ENCODE assay signal across 9 cellular contexts in the genomic region with DNA sequence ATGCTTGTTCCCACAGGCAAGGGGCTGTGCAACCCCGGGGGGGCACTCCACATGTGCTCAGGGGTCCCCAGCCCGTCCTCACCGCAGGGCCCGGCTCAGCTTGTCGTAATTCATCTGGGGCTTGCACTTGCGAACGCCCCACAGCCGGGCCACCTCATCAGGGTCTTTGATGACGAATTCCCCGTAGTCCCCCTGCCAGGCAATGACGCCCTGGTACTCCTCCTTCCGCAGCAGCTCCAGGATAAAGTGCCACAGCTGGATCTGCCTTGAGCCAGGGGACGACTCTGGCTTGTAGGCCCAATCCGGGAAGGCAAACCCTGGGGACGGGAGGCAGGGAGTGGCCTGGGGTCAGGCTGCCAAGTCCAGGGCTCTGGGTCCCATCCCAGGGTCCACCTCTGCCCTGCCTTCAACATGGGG. TPM values are rescaled to one million over a fixed set of nuclear protein-coding genes. Genes with fewer than 3 reads are reported as not detected.
DNase-seq lines count a peak whose midpoint lies in the region; ATAC-seq and TF ChIP-seq lines count a peak whose summit lies in the region.
"Had no signal": no experiment of that assay in that cellular context is flagged by ENCODE, and none has a peak within 500 bp of the region (broad histone marks: within the 10 kb centered on the region; RNA-seq: fewer than 3 reads in every experiment).

No MANE protein-coding gene starts in this region.

- no peak overlapping the region for H3K4me3 ChIP-seq in CD8-positive, alpha-beta T cell (ENCODE audit: low read depth, low read length)
- peak overlapping the region in 6 of 10 donors; percentile 19 to 100 (median 66) for H3K4me3 ChIP-seq in heart right ventricle
- peak overlapping the region in 2 of 4 donors; percentile 5 to 36 for H3K4me3 ChIP-seq in gastrocnemius medialis

- 33 to 34% methylated on average over 15 of the region's 15 CpGs for WGBS in heart right ventricle, 2 donors

- intact Hi-C loops in CD8-positive, alpha-beta T cell (cut with DNase I, micrococcal nuclease): no loop called here
- intact Hi-C loops in activated T-helper 1 cell treated with anti-CD3 and anti-CD28 coated beads, Interleukin-12 subunit alpha, Interleukin-12 subunit beta, Interleukin-2, Interleukin-4 antibody, amounts not matched to agents 30 ng/mL and 10 ng/mL and 1 ng/mL, durations not matched to agents 14 hours and 24 hours and 36 hours (cut with micrococcal nuclease): no loop called here
- intact Hi-C loops in heart right ventricle (cut with DNase I) (no loop called here), gastrocnemius medialis (cut with DNase I; ENCODE audit: low total_unique reads) (no loop called here)

- no peaks in the 10 kb centered on the region for H3K9me3 ChIP-seq in CD8-positive, alpha-beta T cell (ENCODE audit: low read length)
- H3K9me3 ChIP-seq in heart right ventricle (no peaks in the 10 kb centered on the region), gastrocnemius medialis (no peaks in the 10 kb centered on the region)

- peaks cover 34% of the 10 kb centered on the region for H3K4me1 ChIP-seq in CD8-positive, alpha-beta T cell (ENCODE audit: insufficient read depth, low read length)
- H3K4me1 ChIP-seq in heart right ventricle (peaks cover 42 to 79% (median 69%) of the 10 kb centered on the region in 9 donors), gastrocnemius medialis (peaks cover 36 to 38% of the 10 kb centered on the region in 2 donors)

- TF ChIP-seq CTCF in CD8-positive, alpha-beta T cell (IDR thresholded peaks at IDR 0.05): no peak
- TF ChIP-seq CTCF in heart right ventricle (IDR thresholded peaks at IDR 0.05) (no peak), gastrocnemius medialis (IDR thresholded peaks at IDR 0.05 in 4 of 5, conservative IDR thresholded peaks at IDR 0.05 in 1 of 5) (no peak)

- POLR2A ChIA-PET in CD8-positive, alpha-beta T cell (lab: Charles Lee): interaction anchor here (1.1 kb wide), 1 partner anchor 19 kb away, joined by 3 read pairs; the partner anchor contains the start of gene CIC

- H3K27me3 Mint-ChIP-seq in CD8-positive, alpha-beta T cell (ENCODE audit: low read depth): no peaks in the 10 kb centered on the region
- no peaks in the 10 kb centered on the region for H3K27me3 Mint-ChIP-seq in activated T-helper 1 cell treated with anti-CD3 and anti-CD28 coated beads, Interleukin-12 subunit alpha, Interleukin-12 subunit beta, Interleukin-2, Interleukin-4 antibody, amounts not matched to agents 30 ng/mL and 10 ng/mL and 1 ng/mL, durations not matched to agents 14 hours and 24 hours and 36 hours (ENCODE audit: insufficient read depth)

- ATAC-seq in CD8-positive, alpha-beta T cell: no peak
- ATAC-seq in heart right ventricle (no peak), gastrocnemius medialis (no peak), GM21619 (IDR thresholded peaks at IDR 0.05; ENCODE audit: unreplicated experiment) (no peak)

- CTCF ChIA-PET in CD8-positive, alpha-beta T cell (lab: Charles Lee): interaction anchor here (1.9 to 2.8 kb wide), 4 partner anchors 29 to 141 kb away, joined by 5 to 11 read pairs (median 8); partner anchors contain the start of gene POU2F2

- TF ChIP-seq POLR2A in gastrocnemius medialis (IDR thresholded peaks at IDR 0.05): no peak

- no peaks in the 10 kb centered on the region for H3K9me3 Mint-ChIP-seq in CD8-positive, alpha-beta T cell
- no peaks in the 10 kb centered on the region for H3K9me3 Mint-ChIP-seq in activated T-helper 1 cell treated with anti-CD3 and anti-CD28 coated beads, Interleukin-12 subunit alpha, Interleukin-12 subunit beta, Interleukin-2, Interleukin-4 antibody, amounts not matched to agents 30 ng/mL and 10 ng/mL and 1 ng/mL, durations not matched to agents 14 hours and 24 hours and 36 hours

- H3K36me3 Mint-ChIP-seq in CD8-positive, alpha-beta T cell: peaks cover 12% of the 10 kb centered on the region
- H3K36me3 Mint-ChIP-seq in activated T-helper 1 cell treated with anti-CD3 and anti-CD28 coated beads, Interleukin-12 subunit alpha, Interleukin-12 subunit beta, Interleukin-2, Interleukin-4 antibody, amounts not matched to agents 30 ng/mL and 10 ng/mL and 1 ng/mL, durations not matched to agents 14 hours and 24 hours and 36 hours (ENCODE audit: low read depth): peaks cover 11% of the 10 kb centered on the region

- in situ Hi-C loops in gastrocnemius medialis (cut with MboI; ENCODE audit: low sequenced_read_pairs in 4 of 4): no loop called here

- H3K4me1 Mint-ChIP-seq in CD8-positive, alpha-beta T cell (ENCODE audit: low read depth): peaks cover 33% of the 10 kb centered on the region
- H3K4me1 Mint-ChIP-seq in activated T-helper 1 cell treated with anti-CD3 and anti-CD28 coated beads, Interleukin-12 subunit alpha, Interleukin-12 subunit beta, Interleukin-2, Interleukin-4 antibody, amounts not matched to agents 30 ng/mL and 10 ng/mL and 1 ng/mL, durations not matched to agents 14 hours and 24 hours and 36 hours (ENCODE audit: low read depth): peaks cover 31% of the 10 kb centered on the region

- no peak for DNase-seq in CD8-positive, alpha-beta T cell
- no peak for DNase-seq in activated T-helper 1 cell treated with anti-CD3 and anti-CD28 coated beads, Interleukin-12 subunit alpha, Interleukin-12 subunit beta, Interleukin-2, Interleukin-4 antibody, amounts not matched to agents 30 ng/mL and 10 ng/mL and 1 ng/mL, durations not matched to agents 14 hours and 24 hours and 36 hours (ENCODE audit: low spot score)
- DNase-seq in heart right ventricle (peak; percentile 27 to 50), gastrocnemius medialis (peak in 1 of 2 donors; percentile 41), RPMI8226 (no peak), medulla oblongata (ENCODE audit: extremely low spot score) (no peak), mesenteric fat pad (ENCODE audit: low spot score) (no peak)
- DNase-seq: glutamatergic neuron had no signal

- H3K27ac Mint-ChIP-seq in CD8-positive, alpha-beta T cell: peak overlapping the region; percentile 4
- H3K27ac Mint-ChIP-seq in activated T-helper 1 cell treated with anti-CD3 and anti-CD28 coated beads, Interleukin-12 subunit alpha, Interleukin-12 subunit beta, Interleukin-2, Interleukin-4 antibody, amounts not matched to agents 30 ng/mL and 10 ng/mL and 1 ng/mL, durations not matched to agents 14 hours and 24 hours and 36 hours: peak overlapping the region; percentile 23

- no peaks in the 10 kb centered on the region for H3K27me3 ChIP-seq in CD8-positive, alpha-beta T cell (ENCODE audit: insufficient read depth, low read length)
- no peaks in the 10 kb centered on the region for H3K27me3 ChIP-seq in heart right ventricle
- H3K27me3 ChIP-seq in gastrocnemius medialis: peaks cover 4 to 21% (median 20%) of the 10 kb centered on the region in 3 donors

- H3K36me3 ChIP-seq in CD8-positive, alpha-beta T cell (ENCODE audit: insufficient read depth, low read length): no peaks in the 10 kb centered on the region
- H3K36me3 ChIP-seq in heart right ventricle (peaks cover 0 to 37% (median 7%) of the 10 kb centered on the region in 9 donors), gastrocnemius medialis (no peaks in the 10 kb centered on the region)

- H3K27ac ChIP-seq in CD8-positive, alpha-beta T cell (ENCODE audit: low read depth, low read length): no peak overlapping the region
- H3K27ac ChIP-seq in heart right ventricle (peak overlapping the region; percentile 62 to 100 (median 98)), gastrocnemius medialis (peak overlapping the region; percentile 91 to 94 (median 92))

- no peak overlapping the region for H3K4me3 Mint-ChIP-seq in CD8-positive, alpha-beta T cell
- peak overlapping the region; percentile 26 for H3K4me3 Mint-ChIP-seq in activated T-helper 1 cell treated with anti-CD3 and anti-CD28 coated beads, Interleukin-12 subunit alpha, Interleukin-12 subunit beta, Interleukin-2, Interleukin-4 antibody, amounts not matched to agents 30 ng/mL and 10 ng/mL and 1 ng/mL, durations not matched to agents 14 hours and 24 hours and 36 hours

RNA-seq across cellular contexts. Expression of gene ERF, which starts 4.7 kb away (rescaled TPM):
- total RNA-seq in CD8-positive, alpha-beta T cell: 10 to 100 TPM; 92.1 to 95.1 TPM
- 71.9 and 78.4 TPM in 2 replicates for total RNA-seq in activated T-helper 1 cell treated with anti-CD3 and anti-CD28 coated beads, Interleukin-12 subunit alpha, Interleukin-12 subunit beta, Interleukin-2, Interleukin-4 antibody, amounts not matched to agents 30 ng/mL and 10 ng/mL and 1 ng/mL, durations not matched to agents 14 hours and 24 hours and 36 hours
- total RNA-seq in heart right ventricle (10 to 100 TPM; 29.8 to 40.2 (median 32.9) TPM), gastrocnemius medialis (10 to 100 TPM; 14.0 to 26.7 (median 14.8) TPM), mesenteric fat pad (55.5 TPM)
- polyA plus RNA-seq in heart right ventricle: 10 to 100 TPM; 31.8 to 49.0 TPM

RNA-seq across cellular contexts. Expression of gene GSK3A, which starts 7.9 kb away (rescaled TPM):
- total RNA-seq in CD8-positive, alpha-beta T cell: 10 to 100 TPM; 15.1 to 15.2 TPM
- 56.6 and 57.2 TPM in 2 replicates for total RNA-seq in activated T-helper 1 cell treated with anti-CD3 and anti-CD28 coated beads, Interleukin-12 subunit alpha, Interleukin-12 subunit beta, Interleukin-2, Interleukin-4 antibody, amounts not matched to agents 30 ng/mL and 10 ng/mL and 1 ng/mL, durations not matched to agents 14 hours and 24 hours and 36 hours
- total RNA-seq in heart right ventricle (10 to 100 TPM; 31.9 to 46.1 (median 36.4) TPM), gastrocnemius medialis (10 to 100 TPM; 24.2 to 48.0 (median 40.1) TPM), mesenteric fat pad (36.0 TPM)
- 10 to 100 TPM; 31.2 to 51.0 TPM for polyA plus RNA-seq in heart right ventricle

RNA-seq across cellular contexts. Expression of gene CIC, which starts 18.8 kb away (rescaled TPM):
- 100 to 1,000 TPM; 111 to 112 TPM for total RNA-seq in CD8-positive, alpha-beta T cell
- 66.9 and 68.0 TPM in 2 replicates for total RNA-seq in activated T-helper 1 cell treated with anti-CD3 and anti-CD28 coated beads, Interleukin-12 subunit alpha, Interleukin-12 subunit beta, Interleukin-2, Interleukin-4 antibody, amounts not matched to agents 30 ng/mL and 10 ng/mL and 1 ng/mL, durations not matched to agents 14 hours and 24 hours and 36 hours
- total RNA-seq in heart right ventricle (10 to 100 TPM; 27.9 to 42.0 (median 32.0) TPM), gastrocnemius medialis (10 to 100 TPM; 15.2 to 52.2 (median 41.5) TPM), mesenteric fat pad (57.9 TPM)
- polyA plus RNA-seq in heart right ventricle: 10 to 100 TPM; 17.6 to 39.8 TPM

RNA-seq across cellular contexts. Expression of gene ZNF526, which starts 30.1 kb away (rescaled TPM):
- total RNA-seq in CD8-positive, alpha-beta T cell: 1 to 10 TPM; 8.7 to 9.4 TPM
- total RNA-seq in activated T-helper 1 cell treated with anti-CD3 and anti-CD28 coated beads, Interleukin-12 subunit alpha, Interleukin-12 subunit beta, Interleukin-2, Interleukin-4 antibody, amounts not matched to agents 30 ng/mL and 10 ng/mL and 1 ng/mL, durations not matched to agents 14 hours and 24 hours and 36 hours: 18.4 and 18.5 TPM in 2 replicates
- total RNA-seq in heart right ventricle (1 to 10 TPM; 3.2 to 7.0 (median 5.4) TPM), gastrocnemius medialis (1 to 10 TPM; 3.3 to 5.8 (median 4.9) TPM), mesenteric fat pad (8.1 TPM)
- 1 to 10 TPM; 3.2 to 3.4 TPM for polyA plus RNA-seq in heart right ventricle

RNA-seq across cellular contexts. Expression of gene DEDD2, which starts 32.8 kb away (rescaled TPM):
- 100 to 1,000 TPM; 112 to 115 TPM for total RNA-seq in CD8-positive, alpha-beta T cell
- total RNA-seq in activated T-helper 1 cell treated with anti-CD3 and anti-CD28 coated beads, Interleukin-12 subunit alpha, Interleukin-12 subunit beta, Interleukin-2, Interleukin-4 antibody, amounts not matched to agents 30 ng/mL and 10 ng/mL and 1 ng/mL, durations not matched to agents 14 hours and 24 hours and 36 hours: 36.9 and 37.9 TPM in 2 replicates
- total RNA-seq in heart right ventricle (10 to 100 TPM in 9 of 10 donors, 1 to 10 TPM in 1; 9.8 to 20.5 (median 12.2) TPM), gastrocnemius medialis (10 to 100 TPM; 22.5 to 33.6 (median 29.2) TPM), mesenteric fat pad (12.4 TPM)
- 10 to 100 TPM; 12.9 to 15.2 TPM for polyA plus RNA-seq in heart right ventricle

Comparison
In these comparisons a context has a peak if more than half of its experiments do, and no peak if none do; other contexts are left out.
1. DNase-seq: peak in heart right ventricle (2 of 2); none in CD8-positive, alpha-beta T cell (0 of 7), activated T-helper 1 cell treated with anti-CD3 and anti-CD28 coated beads, Interleukin-12 subunit alpha, Interleukin-12 subunit beta, Interleukin-2, Interleukin-4 antibody, amounts not matched to agents 30 ng/mL and 10 ng/mL and 1 ng/mL, durations not matched to agents 14 hours and 24 hours and 36 hours (single experiment), RPMI8226 (single experiment), medulla oblongata (single experiment) and mesenteric fat pad (single experiment).